ENCODE assay signal across 1 cellular context in genomic region chr13:40665061-40665753, GRCh38.
TF ChIP-seq lines count a peak whose summit lies in the region.

No MANE protein-coding gene starts in this region.

TF ChIP-seq in HepG2, 621 proteins besides CTCF, POLR2A, EP300 and RAD21 (continued from another document):
- 0 out of 2 replicates have a peak, but pooled peaks have one; percentile 37 for TF ChIP-seq TIGD3 (CRISPR knock-in tag; IDR thresholded peaks at IDR 0.05; ENCODE audit: borderline replicate concordance)
- 0 out of 2 replicates have a peak, but pooled peaks have one; percentile 3 for TF ChIP-seq KLF12 (CRISPR knock-in tag; IDR thresholded peaks at IDR 0.05; ENCODE audit: borderline replicate concordance)
TF ChIP-seq in HepG2: peak in this region for 55.
